ENCODE assay signal across 7 cellular contexts in genomic region chr4:69054033-69054432, GRCh38. TPM values are rescaled to one million over a fixed set of nuclear protein-coding genes. Genes with fewer than 3 reads are reported as not detected.
"Had no signal": no experiment of that assay in that cellular context is flagged by ENCODE, and none has a peak within 500 bp of the region (broad histone marks: within the 10 kb centered on the region; RNA-seq: fewer than 3 reads in every experiment).

No MANE protein-coding gene starts in this region.

RNA-seq across cellular contexts. Expression of gene UGT2B7, which starts 42.2 kb away (rescaled TPM):
- total RNA-seq: activated B cell treated with CpG ODN at 0.5 μM for 24 hours; activated CD4-positive, alpha-beta T cell treated with anti-CD3 and anti-CD28 coated beads, Interleukin-2, amount 10 ng/mL, durations not matched to agents 24 days and 14 days; activated CD8-positive, alpha-beta memory T cell treated with anti-CD3 and anti-CD28 coated beads, Interleukin-2, amount 10 ng/mL, durations not matched to agents 7 days and 5 days; activated T-helper 1 cell treated with anti-CD3 and anti-CD28 coated beads, Interleukin-12 subunit alpha, Interleukin-12 subunit beta, Interleukin-2, Interleukin-4 antibody, amounts not matched to agents 30 ng/mL and 10 ng/mL and 1 ng/mL, durations not matched to agents 14 hours and 24 hours and 36 hours; aorta; cardiac muscle cell; PC-9 had no signal
- polyA plus RNA-seq: cardiac muscle cell had no signal
